ENCODE assay signal across 8 cellular contexts in genomic region chr9:83817011-83817355, GRCh38. TPM values are rescaled to one million over a fixed set of nuclear protein-coding genes. Genes with fewer than 3 reads are reported as not detected.
DNase-seq lines count a peak whose midpoint lies in the region; TF ChIP-seq lines count a peak whose summit lies in the region.
"Not testable (repeated sequence)": the region's sequence is repeated elsewhere in the genome, so short reads cannot be mapped to it uniquely, and the experiment has no call there.

No MANE protein-coding gene starts in this region.

- in situ Hi-C loops in G401 (cut with HindIII; ENCODE audit: low sequenced_read_pairs): not testable (repeated sequence)

- H3K4me3 ChIP-seq in SJSA1 (peak overlapping the region; percentile 50), epithelial cell of proximal tubule (ENCODE audit: low read depth, low read length) (peak overlapping the region; percentile 59), skeletal muscle tissue (ENCODE audit: low read length in 3 of 3) (peak overlapping the region; percentile 63 to 70 (median 65)), tibial artery (peak overlapping the region; percentile 93 to 97)

- not testable (repeated sequence) for H3K36me3 ChIP-seq in SJSA1; skeletal muscle tissue (ENCODE audit: control insufficient read depth in 3 of 3, insufficient read depth in 3 of 3, low read length in 3 of 3); tibial artery

- CTCF ChIA-PET in activated naive CD4-positive, alpha-beta T cell treated with anti-CD3 and anti-CD28 coated beads, Interleukin-2, amount 10 ng/mL, durations not matched to agents 7 days and 5 days (lab: Charles Lee): interaction anchor here (1.0 kb wide), 1 partner anchor 106 kb away, joined by 3 read pairs; no protein-coding TSS in a partner anchor

- not testable (repeated sequence) for TF ChIP-seq CTCF in epithelial cell of proximal tubule (conservative IDR thresholded peaks at IDR 0.05; ENCODE audit: low read depth, low read length); tibial artery (IDR thresholded peaks at IDR 0.05)

- H3K36me3 Mint-ChIP-seq in activated naive CD4-positive, alpha-beta T cell treated with anti-CD3 and anti-CD28 coated beads, Interleukin-2, amount 10 ng/mL, durations not matched to agents 7 days and 5 days: not testable (repeated sequence)

- not testable (repeated sequence) for H3K9me3 Mint-ChIP-seq in activated naive CD4-positive, alpha-beta T cell treated with anti-CD3 and anti-CD28 coated beads, Interleukin-2, amount 10 ng/mL, durations not matched to agents 7 days and 5 days

- H3K27me3 Mint-ChIP-seq in activated naive CD4-positive, alpha-beta T cell treated with anti-CD3 and anti-CD28 coated beads, Interleukin-2, amount 10 ng/mL, durations not matched to agents 7 days and 5 days: not testable (repeated sequence)

- not testable (repeated sequence) for H3K27me3 ChIP-seq in SJSA1 (replicated peaks); skeletal muscle tissue (ENCODE audit: control insufficient read depth in 3 of 3, insufficient read depth in 3 of 3, low read length in 3 of 3); tibial artery

- intact Hi-C loops in tibial artery (cut with DNase I; ENCODE audit: low total_unique reads): not testable (repeated sequence)

- peak overlapping the region; percentile 83 for H3K4me3 Mint-ChIP-seq in activated naive CD4-positive, alpha-beta T cell treated with anti-CD3 and anti-CD28 coated beads, Interleukin-2, amount 10 ng/mL, durations not matched to agents 7 days and 5 days

- peaks cover 18% of the 10 kb centered on the region for H3K4me1 Mint-ChIP-seq in activated naive CD4-positive, alpha-beta T cell treated with anti-CD3 and anti-CD28 coated beads, Interleukin-2, amount 10 ng/mL, durations not matched to agents 7 days and 5 days

- DNase-seq in G401 (ENCODE audit: low spot score): peak; percentile 21
- DNase-seq in HT-29 (ENCODE audit: low spot score): peak; percentile 29
- not testable (repeated sequence) for DNase-seq in SJSA1 (ENCODE audit: low read depth in 1 of 2, low spot score in 2 of 2); activated naive CD4-positive, alpha-beta T cell treated with anti-CD3 and anti-CD28 coated beads, Interleukin-2, amount 10 ng/mL, durations not matched to agents 7 days and 5 days; epithelial cell of proximal tubule (ENCODE audit: low read depth); tibial artery
- DNase-seq in medulla oblongata (ENCODE audit: extremely low spot score): peak; percentile 30

- not testable (repeated sequence) for H3K9me3 ChIP-seq in SJSA1 (replicated peaks); skeletal muscle tissue (ENCODE audit: control insufficient read depth in 3 of 3, low read length in 3 of 3); tibial artery

- H3K9ac ChIP-seq in skeletal muscle tissue (ENCODE audit: low read depth in 1 of 3, low read length in 3 of 3): peak overlapping the region; percentile 65 to 83 (median 74)

- peak overlapping the region; percentile 72 for H3K27ac Mint-ChIP-seq in activated naive CD4-positive, alpha-beta T cell treated with anti-CD3 and anti-CD28 coated beads, Interleukin-2, amount 10 ng/mL, durations not matched to agents 7 days and 5 days

- not testable (repeated sequence) for H3K27ac ChIP-seq in SJSA1
- H3K27ac ChIP-seq in skeletal muscle tissue (ENCODE audit: low read depth, low read length) (peak overlapping the region; percentile 83), tibial artery (peak overlapping the region; percentile 93 to 95)

- H3K4me1 ChIP-seq in SJSA1 (replicated peaks); skeletal muscle tissue (ENCODE audit: control insufficient read depth in 3 of 3, insufficient read depth in 3 of 3, low read length in 3 of 3); tibial artery: not testable (repeated sequence)

RNA-seq across cellular contexts. Expression of gene GKAP1, which starts 0.6 kb away (rescaled TPM):
- 1.2 and 1.5 TPM in 2 replicates for total RNA-seq in G401 (2014; rRNA removed; shearing (Covaris generic))
- total RNA-seq in HT-29 (2014; rRNA removed; shearing (Covaris generic)): 0.74 TPM in 1 of 2 replicates, not detected in the other
- 0.37 and 19.0 TPM in 2 replicates for total RNA-seq in SJSA1 (2014; rRNA removed; shearing (Covaris generic))
- total RNA-seq in epithelial cell of proximal tubule (2.0 and 5.0 TPM in 2 replicates), skeletal muscle tissue (8.4 TPM)
